ENCODE assay signal across 17 cellular contexts in the genomic region with DNA sequence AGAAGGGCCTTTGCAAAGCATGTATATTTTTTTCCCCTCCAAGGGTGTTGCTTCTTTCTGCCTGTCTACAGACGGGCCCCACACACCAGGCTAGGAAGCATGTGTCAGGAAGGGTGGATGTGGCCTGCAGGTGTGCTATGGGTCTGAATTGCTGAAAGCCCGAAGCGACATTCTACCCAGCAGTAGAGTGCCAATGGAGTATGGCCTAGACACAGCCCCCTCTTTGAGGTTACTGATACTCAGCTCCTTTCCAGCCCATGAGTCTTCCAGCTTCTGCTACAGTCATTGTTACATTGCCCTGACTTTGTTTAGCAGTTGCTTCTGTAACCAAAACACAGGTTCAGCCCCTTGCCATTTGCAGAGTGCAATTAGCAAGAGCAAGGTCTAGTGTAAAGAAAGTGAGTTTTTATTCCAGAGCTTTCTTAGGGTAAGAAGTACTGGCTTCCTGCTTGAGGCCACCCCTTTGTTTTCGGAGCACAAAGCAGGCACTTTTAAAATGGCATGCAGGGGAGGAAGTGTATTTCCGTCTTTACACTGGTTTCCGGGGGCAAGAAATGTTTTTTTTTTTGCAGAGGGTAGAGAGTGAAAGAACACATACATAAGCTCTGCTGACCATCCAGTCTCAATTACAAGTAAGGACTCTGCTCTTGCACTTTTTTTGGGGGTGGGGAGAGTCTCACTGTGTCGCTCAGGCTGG.
DNase-seq lines count a peak whose midpoint lies in the region; ATAC-seq and TF ChIP-seq lines count a peak whose summit lies in the region.
"Had no signal": no experiment of that assay in that cellular context is flagged by ENCODE, and none has a peak within 500 bp of the region (broad histone marks: within the 10 kb centered on the region; RNA-seq: fewer than 3 reads in every experiment).

No MANE protein-coding gene starts in this region.

- ATAC-seq in GM23338 (no peak), HG03095 (IDR thresholded peaks at IDR 0.05; ENCODE audit: unreplicated experiment) (no peak)
- ATAC-seq: A549, HCT116, right lobe of liver had no signal

- peak overlapping the region; percentile 91 for H3K27ac Mint-ChIP-seq in activated CD4-positive, alpha-beta T cell treated with anti-CD3 and anti-CD28 coated beads, Interleukin-2, amount 10 ng/mL, durations not matched to agents 7 days and 5 days
- no peak overlapping the region for H3K27ac Mint-ChIP-seq in GM23338
- H3K27ac Mint-ChIP-seq in activated naive CD4-positive, alpha-beta T cell treated with anti-CD3 and anti-CD28 coated beads, Interleukin-2, amount 50 U/mL, for 24 hours, result peak overlapping the region; percentile 93
- H3K27ac Mint-ChIP-seq in CD14-positive monocyte, result peak overlapping the region in 1 of 7 donors; percentile 54

- intact Hi-C loops in CD14-positive monocyte (cut with micrococcal nuclease), result no loop called here

- no peaks in the 10 kb centered on the region for H3K27me3 Mint-ChIP-seq in activated CD4-positive, alpha-beta T cell treated with anti-CD3 and anti-CD28 coated beads, Interleukin-2, amount 10 ng/mL, durations not matched to agents 7 days and 5 days
- peaks cover 5% of the 10 kb centered on the region for H3K27me3 Mint-ChIP-seq in GM23338 (ENCODE audit: insufficient read depth, low read depth, poor library complexity)
- no peaks in the 10 kb centered on the region for H3K27me3 Mint-ChIP-seq in activated naive CD4-positive, alpha-beta T cell treated with anti-CD3 and anti-CD28 coated beads, Interleukin-2, amount 50 U/mL, for 24 hours
- H3K27me3 Mint-ChIP-seq in CD14-positive monocyte (ENCODE audit: low read depth in 3 of 3), result no peaks in the 10 kb centered on the region

- no peaks in the 10 kb centered on the region for H3K9me3 Mint-ChIP-seq in activated CD4-positive, alpha-beta T cell treated with anti-CD3 and anti-CD28 coated beads, Interleukin-2, amount 10 ng/mL, durations not matched to agents 7 days and 5 days
- H3K9me3 Mint-ChIP-seq in GM23338 (no peaks in the 10 kb centered on the region), CD14-positive monocyte (no peaks in the 10 kb centered on the region)
- no peaks in the 10 kb centered on the region for H3K9me3 Mint-ChIP-seq in activated naive CD4-positive, alpha-beta T cell treated with anti-CD3 and anti-CD28 coated beads, Interleukin-2, amount 50 U/mL, for 24 hours

- no peaks in the 10 kb centered on the region for H3F3A ChIP-seq in GM23338 (replicated peaks; ENCODE audit: low read depth)

- peak overlapping the region; percentile 58 for H3K4me3 Mint-ChIP-seq in activated CD4-positive, alpha-beta T cell treated with anti-CD3 and anti-CD28 coated beads, Interleukin-2, amount 10 ng/mL, durations not matched to agents 7 days and 5 days
- H3K4me3 Mint-ChIP-seq in GM23338 (no peak overlapping the region), CD14-positive monocyte (peak overlapping the region in 1 of 2 donors; percentile 45)
- H3K4me3 Mint-ChIP-seq in activated naive CD4-positive, alpha-beta T cell treated with anti-CD3 and anti-CD28 coated beads, Interleukin-2, amount 50 U/mL, for 24 hours, result peak overlapping the region; percentile 42

- H3K4me1 Mint-ChIP-seq in activated CD4-positive, alpha-beta T cell treated with anti-CD3 and anti-CD28 coated beads, Interleukin-2, amount 10 ng/mL, durations not matched to agents 7 days and 5 days, result peaks cover 72% of the 10 kb centered on the region
- H3K4me1 Mint-ChIP-seq in GM23338 (peaks cover 17% of the 10 kb centered on the region), CD14-positive monocyte (peaks cover 11% of the 10 kb centered on the region)
- H3K4me1 Mint-ChIP-seq in activated naive CD4-positive, alpha-beta T cell treated with anti-CD3 and anti-CD28 coated beads, Interleukin-2, amount 50 U/mL, for 24 hours, result peaks cover 80% of the 10 kb centered on the region

- no peaks in the 10 kb centered on the region for H3K9me2 ChIP-seq in GM23338 (ENCODE audit: insufficient read depth)

- 0 out of 2 replicates have a peak overlapping the region, but pooled peaks have one; percentile 39 for H3K27ac ChIP-seq in GM23338 (ENCODE audit: low read depth)
- no peak overlapping the region for H3K27ac ChIP-seq in substantia nigra (ENCODE audit: low read depth, low read length, poor library complexity, severe bottlenecking)
- H3K27ac ChIP-seq: A549, right lobe of liver had no signal

- H3K4me1 ChIP-seq in GM23338 (ENCODE audit: insufficient read depth), result no peaks in the 10 kb centered on the region
- H3K4me1 ChIP-seq: A549, Caco-2, right lobe of liver had no signal

- no peak overlapping the region for H3K4me3 ChIP-seq in GM23338
- H3K4me3 ChIP-seq: A549, right lobe of liver had no signal

- H3K36me3 ChIP-seq in GM23338 (ENCODE audit: insufficient read depth), result 0 out of 2 replicates have a peak, but pooled peaks cover 7% of the 10 kb centered on the region
- H3K36me3 ChIP-seq: right lobe of liver had no signal

- H3K79me2 ChIP-seq in GM23338 (replicated peaks; ENCODE audit: insufficient read depth), result no peaks in the 10 kb centered on the region

- H3K36me3 Mint-ChIP-seq in activated CD4-positive, alpha-beta T cell treated with anti-CD3 and anti-CD28 coated beads, Interleukin-2, amount 10 ng/mL, durations not matched to agents 7 days and 5 days (ENCODE audit: low read depth), result peaks cover 60% of the 10 kb centered on the region
- peaks cover 46% of the 10 kb centered on the region for H3K36me3 Mint-ChIP-seq in GM23338 (ENCODE audit: low read depth)
- H3K36me3 Mint-ChIP-seq in activated naive CD4-positive, alpha-beta T cell treated with anti-CD3 and anti-CD28 coated beads, Interleukin-2, amount 50 U/mL, for 24 hours, result peaks cover 10% of the 10 kb centered on the region
- peaks cover 0 to 49% of the 10 kb centered on the region in 2 donors for H3K36me3 Mint-ChIP-seq in CD14-positive monocyte

- no peaks in the 10 kb centered on the region for H3K27me3 ChIP-seq in GM23338 (ENCODE audit: insufficient read depth)
- H3K27me3 ChIP-seq: right lobe of liver had no signal

- no peak overlapping the region for H2AFZ ChIP-seq in GM23338

- POLR2A ChIA-PET in activated CD4-positive, alpha-beta T cell treated with anti-CD3 and anti-CD28 coated beads, Interleukin-2, amount 10 ng/mL, durations not matched to agents 7 days and 5 days (lab: Charles Lee), result interaction anchor here (0.6 kb wide), 1 partner anchor 337 kb away, joined by 6 read pairs; no protein-coding TSS in a partner anchor

- no peak for TF ChIP-seq CTCF in GM23338 (conservative IDR thresholded peaks at IDR 0.05; ENCODE audit: low read depth in 2 of 2)
- TF ChIP-seq CTCF in CD14-positive monocyte (IDR thresholded peaks at IDR 0.05), result no peak

- DNase-seq in activated CD4-positive, alpha-beta T cell treated with anti-CD3 and anti-CD28 coated beads, Interleukin-2, amount 10 ng/mL, durations not matched to agents 7 days and 5 days, result peak; percentile 38
- no peak for DNase-seq in activated CD4-positive, alpha-beta T cell treated with anti-CD3 and anti-CD28 coated beads for 1 hour
- peak; percentile 3 for DNase-seq in GM23338 (ENCODE audit: low spot score)
- peak; percentile 2 for DNase-seq in pons (ENCODE audit: low spot score)
- DNase-seq in CD14-positive monocyte (ENCODE audit: low spot score), result no peak
- no peak for DNase-seq in substantia nigra (lab: John Stamatoyannopoulos, UW)
- DNase-seq: activated CD4-positive, alpha-beta T cell treated with anti-CD3 and anti-CD28 coated beads, Interleukin-2, amount 50 U/mL, for 48 hours; activated gamma-delta T cell treated with Interleukin-2 at 50 U/mL for 16 hours; Caco-2; NCI-H82; right lobe of liver; stimulated activated CD4-positive, alpha-beta T cell treated with anti-CD3 and anti-CD28 coated beads, Interleukin-4, amount 100 ng/mL, for 1 hour; trophoblast cell had no signal

- CTCF ChIA-PET in activated CD4-positive, alpha-beta T cell treated with anti-CD3 and anti-CD28 coated beads, Interleukin-2, amount 10 ng/mL, durations not matched to agents 7 days and 5 days (lab: Charles Lee), result no interaction called here

- H4K20me1 ChIP-seq in GM23338 (replicated peaks; ENCODE audit: insufficient read depth), result no peaks in the 10 kb centered on the region; the same call in 1 of the 2 replicates

- no peak overlapping the region; the same call in 1 of the 2 replicates for H3K4me2 ChIP-seq in GM23338
- H3K4me2 ChIP-seq: A549 had no signal

TF ChIP-seq in GM23338, 12 proteins besides CTCF, POLR2A, EP300 and RAD21 (continues in another document):
- TF ChIP-seq EZH2 (IDR thresholded peaks at IDR 0.05; ENCODE audit: low read depth, unreplicated experiment) (no peak), ZNF331 (CRISPR knock-in tag; IDR thresholded peaks at IDR 0.05; ENCODE audit: low read depth) (no peak)
- TF ChIP-seq, protein P1, sequence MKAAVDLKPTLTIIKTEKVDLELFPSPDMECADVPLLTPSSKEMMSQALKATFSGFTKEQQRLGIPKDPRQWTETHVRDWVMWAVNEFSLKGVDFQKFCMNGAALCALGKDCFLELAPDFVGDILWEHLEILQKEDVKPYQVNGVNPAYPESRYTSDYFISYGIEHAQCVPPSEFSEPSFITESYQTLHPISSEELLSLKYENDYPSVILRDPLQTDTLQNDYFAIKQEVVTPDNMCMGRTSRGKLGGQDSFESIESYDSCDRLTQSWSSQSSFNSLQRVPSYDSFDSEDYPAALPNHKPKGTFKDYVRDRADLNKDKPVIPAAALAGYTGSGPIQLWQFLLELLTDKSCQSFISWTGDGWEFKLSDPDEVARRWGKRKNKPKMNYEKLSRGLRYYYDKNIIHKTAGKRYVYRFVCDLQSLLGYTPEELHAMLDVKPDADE (IDR thresholded peaks at IDR 0.05), result no peak

Comparison
In these comparisons a context has a peak if more than half of its experiments do, and no peak if none do; other contexts are left out.
1. DNase-seq: peak in activated CD4-positive, alpha-beta T cell treated with anti-CD3 and anti-CD28 coated beads, Interleukin-2, amount 10 ng/mL, durations not matched to agents 7 days and 5 days (single experiment), GM23338 (single experiment) and pons (single experiment); none in activated CD4-positive, alpha-beta T cell treated with anti-CD3 and anti-CD28 coated beads for 1 hour (single experiment), CD14-positive monocyte (single experiment) and substantia nigra (0 of 49).